Comparison of ENCODE assay signal across 22 cellular contexts in genomic region chr7:100763556-100764140, GRCh38. TPM values are rescaled to one million over a fixed set of nuclear protein-coding genes. Genes with fewer than 3 reads are reported as not detected.
DNase-seq lines count a peak whose midpoint lies in the region; ATAC-seq and TF ChIP-seq lines count a peak whose summit lies in the region.
"Had no signal": no experiment of that assay in that cellular context is flagged by ENCODE, and none has a peak within 500 bp of the region (broad histone marks: within the 10 kb centered on the region; RNA-seq: fewer than 3 reads in every experiment).

No MANE protein-coding gene starts in this region.

- H3K4me2 ChIP-seq in neuronal stem cell (ENCODE audit: insufficient read depth, low read length, poor library complexity, severe bottlenecking): no peak overlapping the region
- H3K4me2 ChIP-seq: PC-9 had no signal

- H3K23ac ChIP-seq in neuronal stem cell (ENCODE audit: low read depth, low read length, poor library complexity): peak overlapping the region; percentile 91

- H2AFZ ChIP-seq in neuronal stem cell (ENCODE audit: low read length): no peak overlapping the region
- H2AFZ ChIP-seq: PC-9 had no signal

- no peaks in the 10 kb centered on the region for H3K4me1 Mint-ChIP-seq in MCF 10A (ENCODE audit: insufficient read depth, unreplicated experiment)
- no peaks in the 10 kb centered on the region for H3K4me1 Mint-ChIP-seq in stimulated activated naive B cell treated with anti-CD40 and anti-IgM and Interleukin-4, amounts not matched to agents 10 μg/mL and 1 μg/mL and 100 μg/mL, for 72 hours

- peaks cover 6% of the 10 kb centered on the region for H3K36me3 Mint-ChIP-seq in MCF 10A (ENCODE audit: insufficient read depth, unreplicated experiment)
- no peaks in the 10 kb centered on the region for H3K36me3 Mint-ChIP-seq in stimulated activated naive B cell treated with anti-CD40 and anti-IgM and Interleukin-4, amounts not matched to agents 10 μg/mL and 1 μg/mL and 100 μg/mL, for 72 hours
- H3K36me3 Mint-ChIP-seq: CD8-positive, alpha-beta T cell had no signal

- H2BK5ac ChIP-seq in neuronal stem cell (ENCODE audit: low read length): no peak overlapping the region

- H3K27me3 Mint-ChIP-seq in MCF 10A (ENCODE audit: insufficient read depth, unreplicated experiment): no peaks in the 10 kb centered on the region
- H3K27me3 Mint-ChIP-seq in stimulated activated naive B cell treated with anti-CD40 and anti-IgM and Interleukin-4, amounts not matched to agents 10 μg/mL and 1 μg/mL and 100 μg/mL, for 72 hours: peaks cover 13% of the 10 kb centered on the region in 2 donors

- TF ChIP-seq CTCF in MCF 10A (IDR thresholded peaks at IDR 0.05; ENCODE audit: unreplicated experiment) (no peak), breast epithelium (IDR thresholded peaks at IDR 0.05) (no peak), epithelial cell of esophagus (IDR thresholded peaks at IDR 0.05; ENCODE audit: insufficient read depth, low read depth, low read length, missing control alignments) (no peak)

- POLR2A ChIA-PET in MCF 10A (lab: Yijun Ruan, JAX): no interaction called here

- no peak for TF ChIP-seq POLR2A in breast epithelium (IDR thresholded peaks at IDR 0.05)

- WGBS in neuronal stem cell (ENCODE audit: extremely low coverage in 2 of 2, insufficient read length in 2 of 2, insufficient replicate concordance in 1 of 2), 2 donors: no CpG with 5 or more reads among the region's 14 CpGs

- H3K4me3 Mint-ChIP-seq in MCF 10A (ENCODE audit: unreplicated experiment): no peak overlapping the region
- no peak overlapping the region for H3K4me3 Mint-ChIP-seq in stimulated activated naive B cell treated with anti-CD40 and anti-IgM and Interleukin-4, amounts not matched to agents 10 μg/mL and 1 μg/mL and 100 μg/mL, for 72 hours
- H3K4me3 Mint-ChIP-seq: CD8-positive, alpha-beta T cell had no signal

- intact Hi-C loops in MCF 10A (cut with micrococcal nuclease) (no loop called here), breast epithelium (cut with DNase I; ENCODE audit: low total_unique reads) (no loop called here)

- DNase-seq in MCF 10A (ENCODE audit: unreplicated experiment) (peak; percentile 11), breast epithelium (ENCODE audit: low spot score in 2 of 2) (no peak), epithelial cell of esophagus (ENCODE audit: low read depth) (peak; percentile 82), neuronal stem cell (ENCODE audit: low spot score) (no peak)
- DNase-seq in stimulated activated naive B cell treated with anti-CD40 and anti-IgM and Interleukin-4, amounts not matched to agents 10 μg/mL and 1 μg/mL and 100 μg/mL, for 72 hours: no peak
- no peak for DNase-seq in activated CD8-positive, alpha-beta memory T cell treated with anti-CD3 and anti-CD28 coated beads for 24 hours
- DNase-seq: CD8-positive, alpha-beta T cell; DND-41; GOT3; NCI-H1092; NCI-H1436; NCI-H187 treated with DMSO at 0.1 percent for 48 hours; NCI-H2107; PC-9; SIG-M5 had no signal

- H3K79me1 ChIP-seq in neuronal stem cell (ENCODE audit: low read depth, low read length): no peaks in the 10 kb centered on the region

- H3K36me3 ChIP-seq in breast epithelium: no peaks in the 10 kb centered on the region
- H3K36me3 ChIP-seq in neuronal stem cell (replicated peaks in 1 of 2; ENCODE audit: control insufficient read depth in 2 of 2, insufficient read depth in 2 of 2, low read length in 2 of 2): no peaks in the 10 kb centered on the region
- H3K36me3 ChIP-seq: BLaER1 treated with 17β-estradiol and CSF1 and Interleukin-3, amounts not matched to agents 10 nM and 100 nM had no signal

- no peaks in the 10 kb centered on the region for H3K9me3 Mint-ChIP-seq in MCF 10A (ENCODE audit: unreplicated experiment)
- H3K9me3 Mint-ChIP-seq in stimulated activated naive B cell treated with anti-CD40 and anti-IgM and Interleukin-4, amounts not matched to agents 10 μg/mL and 1 μg/mL and 100 μg/mL, for 72 hours: no peaks in the 10 kb centered on the region
- H3K9me3 Mint-ChIP-seq: CD8-positive, alpha-beta T cell had no signal

- no peaks in the 10 kb centered on the region for H3K4me1 ChIP-seq in breast epithelium
- H3K4me1 ChIP-seq in neuronal stem cell (ENCODE audit: control insufficient read depth in 2 of 2, insufficient read depth in 1 of 2, low read depth in 1 of 2, low read length in 2 of 2): peaks cover 0 to 2% of the 10 kb centered on the region in 2 donors

- H3K27me3 ChIP-seq in breast epithelium (no peaks in the 10 kb centered on the region), neuronal stem cell (ENCODE audit: control insufficient read depth in 3 of 3, insufficient read depth in 3 of 3, low read depth in 1 of 3, low read length in 3 of 3) (peaks cover 0 to 46% (median 0%) of the 10 kb centered on the region in 3 experiments)
- H3K27me3 ChIP-seq: BLaER1 treated with 17β-estradiol and CSF1 and Interleukin-3, amounts not matched to agents 10 nM and 100 nM had no signal

- H3K4ac ChIP-seq in neuronal stem cell (ENCODE audit: low read length): no peak overlapping the region

- no peak overlapping the region for H3K27ac ChIP-seq in breast epithelium
- no peak overlapping the region for H3K27ac ChIP-seq in neuronal stem cell (replicated peaks; ENCODE audit: low read length)
- H3K27ac ChIP-seq: 22Rv1; BLaER1 treated with 17β-estradiol and CSF1 and Interleukin-3, amounts not matched to agents 10 nM and 100 nM; PC-9 had no signal

- no TSS peak for BruUV-seq in MCF 10A (replicated peaks; lab: Mats Ljungman, UMichigan)

- H2BK120ac ChIP-seq in neuronal stem cell (ENCODE audit: low read depth, low read length): no peak overlapping the region

- CTCF ChIA-PET in MCF 10A (lab: Yijun Ruan, JAX): interaction anchor here (0.6 to 1.7 kb wide), 6 partner anchors 37 to 306 kb away, joined by 3 to 7 read pairs (median 3); partner anchors contain the start of genes POP7 and SLC12A9

- H2AK5ac ChIP-seq in neuronal stem cell (ENCODE audit: low read depth, low read length): no peak overlapping the region

- H3K9ac ChIP-seq in neuronal stem cell (ENCODE audit: low read depth, low read length, poor library complexity): no peak overlapping the region
- H3K9ac ChIP-seq: BLaER1 treated with 17β-estradiol and CSF1 and Interleukin-3, amounts not matched to agents 10 nM and 100 nM had no signal

- H3K9me3 ChIP-seq in breast epithelium (no peaks in the 10 kb centered on the region), neuronal stem cell (replicated peaks in 1 of 2; ENCODE audit: control insufficient read depth in 2 of 2, insufficient read depth in 1 of 2, low read depth in 1 of 2, low read length in 2 of 2) (peaks cover 0 to 2% of the 10 kb centered on the region in 2 donors)
- H3K9me3 ChIP-seq: BLaER1 treated with 17β-estradiol and CSF1 and Interleukin-3, amounts not matched to agents 10 nM and 100 nM had no signal

- H2BK12ac ChIP-seq in neuronal stem cell (ENCODE audit: low read length): no peak overlapping the region

- no peak overlapping the region for H3K18ac ChIP-seq in neuronal stem cell (ENCODE audit: low read length)

- H3K27ac Mint-ChIP-seq in MCF 10A (ENCODE audit: low read depth, unreplicated experiment): no peak overlapping the region
- H3K27ac Mint-ChIP-seq in stimulated activated naive B cell treated with anti-CD40 and anti-IgM and Interleukin-4, amounts not matched to agents 10 μg/mL and 1 μg/mL and 100 μg/mL, for 72 hours: no peak overlapping the region
- H3K27ac Mint-ChIP-seq: CD8-positive, alpha-beta T cell had no signal

- H2BK15ac ChIP-seq in neuronal stem cell (ENCODE audit: low read length): no peak overlapping the region

- no peak overlapping the region for H3K4me3 ChIP-seq in breast epithelium
- no peak overlapping the region for H3K4me3 ChIP-seq in epithelial cell of esophagus (ENCODE audit: low read length)
- H3K4me3 ChIP-seq in neuronal stem cell (ENCODE audit: low read length in 2 of 2): peak overlapping the region in 1 of 2 donors; percentile 67
- H3K4me3 ChIP-seq: BLaER1 treated with 17β-estradiol and CSF1 and Interleukin-3, amounts not matched to agents 10 nM and 100 nM; GM12878; PC-9 had no signal

- H4K8ac ChIP-seq in neuronal stem cell (ENCODE audit: low read depth, low read length): no peak overlapping the region

- no peak overlapping the region for H3K14ac ChIP-seq in neuronal stem cell (ENCODE audit: low read length)

- no peak for ATAC-seq in stimulated activated naive B cell treated with anti-CD40 and anti-IgM and Interleukin-4, amounts not matched to agents 10 μg/mL and 1 μg/mL and 100 μg/mL, for 72 hours (replicated peaks)
- ATAC-seq in HG03045 (IDR thresholded peaks at IDR 0.05; ENCODE audit: unreplicated experiment): no peak
- no peak for ATAC-seq in HG03175 (IDR thresholded peaks at IDR 0.05; ENCODE audit: unreplicated experiment)
- ATAC-seq: CD8-positive, alpha-beta T cell; GM12878; SK-N-SH treated with all-trans-retinoic acid at 6 μM for 48 hours had no signal

- no peak overlapping the region for H4K91ac ChIP-seq in neuronal stem cell (ENCODE audit: low read depth, low read length, poor library complexity)

RNA-seq across cellular contexts. Expression of gene ZAN, which starts 30.3 kb away (rescaled TPM):
- total RNA-seq in MCF 10A (2022) (not detected in 2 replicates), breast epithelium (not detected)
- not detected for polyA plus RNA-seq in neuronal stem cell (2013, experiment 1 of 2)
- under 0.01 TPM for polyA plus RNA-seq in neuronal stem cell (2013, experiment 2 of 2)
- total RNA-seq: CD8-positive, alpha-beta T cell; GM12878; NCI-H460; PC-9 had no signal
- polyA plus RNA-seq: GM12878 had no signal

RNA-seq across cellular contexts. Expression of gene EPO, which starts 43.4 kb away (rescaled TPM):
- total RNA-seq in MCF 10A (2022): not detected in 2 replicates
- not detected for total RNA-seq in breast epithelium
- polyA plus RNA-seq in neuronal stem cell (2013, experiment 1 of 2): 0.07 TPM
- 0.14 TPM for polyA plus RNA-seq in neuronal stem cell (2013, experiment 2 of 2)
- total RNA-seq: CD8-positive, alpha-beta T cell; GM12878; NCI-H460 had no signal

RNA-seq across cellular contexts. Expression of gene POP7, which starts 57.7 kb away (rescaled TPM):
- total RNA-seq in MCF 10A (2022) (49.0 and 59.2 TPM in 2 replicates), breast epithelium (10 to 100 TPM; 25.8 to 28.2 (median 27.4) TPM)
- polyA plus RNA-seq in neuronal stem cell (2013, experiment 1 of 2): 50.2 TPM
- polyA plus RNA-seq in neuronal stem cell (2013, experiment 2 of 2): 53.7 TPM

Comparison
In these comparisons a context has a peak if more than half of its experiments do, and no peak if none do; other contexts are left out.
1. DNase-seq: peak in MCF 10A (single experiment) and epithelial cell of esophagus (single experiment); none in breast epithelium (0 of 2), neuronal stem cell (single experiment), stimulated activated naive B cell treated with anti-CD40 and anti-IgM and Interleukin-4, amounts not matched to agents 10 μg/mL and 1 μg/mL and 100 μg/mL, for 72 hours (single experiment) and activated CD8-positive, alpha-beta memory T cell treated with anti-CD3 and anti-CD28 coated beads for 24 hours (single experiment).